In the genomic region with DNA sequence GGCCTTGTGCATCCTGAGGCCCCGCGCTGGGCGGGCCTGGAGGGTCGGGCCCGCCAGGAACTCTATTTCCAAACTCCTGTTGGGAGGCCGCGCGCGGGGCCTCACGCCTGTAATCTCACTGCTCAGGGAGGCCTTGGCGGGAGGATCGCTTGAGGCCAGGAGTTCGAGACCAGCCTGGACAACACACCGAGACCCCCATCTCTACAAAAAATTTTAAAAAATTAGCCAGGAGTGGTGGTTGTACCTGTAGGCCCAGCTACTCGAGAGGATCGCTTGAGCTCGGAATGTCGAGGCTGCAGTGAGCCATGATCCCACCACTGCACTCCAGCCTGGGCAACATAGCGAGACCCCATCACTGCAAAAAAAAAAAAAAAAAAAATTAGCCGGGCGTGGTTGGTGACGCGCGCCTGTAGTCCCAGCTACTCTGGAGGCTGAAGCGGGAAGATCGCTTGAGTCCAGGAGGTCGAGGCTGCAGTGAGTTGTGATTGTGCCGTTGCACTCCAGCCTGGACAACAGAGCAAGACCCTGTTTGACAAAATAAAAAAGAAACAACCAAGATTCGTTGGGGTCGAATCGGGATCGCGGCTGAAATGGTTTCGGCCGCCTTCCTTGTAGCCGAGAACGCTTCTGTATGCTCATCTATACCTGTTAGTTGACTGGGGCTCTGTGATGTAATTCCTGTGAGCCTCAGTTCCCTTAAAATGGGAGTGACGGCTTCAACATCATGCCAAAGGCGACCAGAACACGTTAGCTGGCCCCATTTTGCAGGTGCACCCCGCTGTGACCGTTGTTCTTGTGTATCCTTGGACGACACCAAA, we compare ENCODE assay signal across 8 cellular contexts. TPM values are rescaled to one million over a fixed set of nuclear protein-coding genes. Genes with fewer than 3 reads are reported as not detected.
DNase-seq lines count a peak whose midpoint lies in the region; ATAC-seq and TF ChIP-seq lines count a peak whose summit lies in the region.

No MANE protein-coding gene starts in this region.

- peaks cover 24% of the 10 kb centered on the region for H3K36me3 Mint-ChIP-seq in activated T-cell treated with anti-CD3 and anti-CD28 coated beads, Interleukin-2, amount 50 U/mL, for 4 hours (ENCODE audit: insufficient read depth)
- H3K36me3 Mint-ChIP-seq in type B pancreatic cell, result peaks cover 11% of the 10 kb centered on the region

- H3K9me3 Mint-ChIP-seq in activated T-cell treated with anti-CD3 and anti-CD28 coated beads, Interleukin-2, amount 50 U/mL, for 4 hours, result no peaks in the 10 kb centered on the region
- no peaks in the 10 kb centered on the region for H3K9me3 Mint-ChIP-seq in type B pancreatic cell

- no peak for TF ChIP-seq CTCF in astrocyte of the cerebellum (IDR thresholded peaks at IDR 0.05; ENCODE audit: low read depth, low read length, missing control alignments)
- TF ChIP-seq CTCF in right lobe of liver (IDR thresholded peaks at IDR 0.05), result no peak
- TF ChIP-seq CTCF in type B pancreatic cell (conservative IDR thresholded peaks at IDR 0.05), result no peak

- 24% methylated on average over 26 of the region's 43 CpGs for WGBS in right lobe of liver (ENCODE audit: insufficient coverage, low coverage, low lambda C conversion rate, missing lambda C conversion rate)

- H3K4me1 Mint-ChIP-seq in activated T-cell treated with anti-CD3 and anti-CD28 coated beads, Interleukin-2, amount 50 U/mL, for 4 hours (ENCODE audit: low read depth), result peaks cover 60% of the 10 kb centered on the region
- H3K4me1 Mint-ChIP-seq in type B pancreatic cell (ENCODE audit: unreplicated experiment), result peaks cover 44% of the 10 kb centered on the region

- H3K27ac ChIP-seq in right lobe of liver, result peak overlapping the region; percentile 93 to 99 (median 99)

- peak overlapping the region; percentile 97 for H3K4me3 Mint-ChIP-seq in activated T-cell treated with anti-CD3 and anti-CD28 coated beads, Interleukin-2, amount 50 U/mL, for 4 hours
- H3K4me3 Mint-ChIP-seq in type B pancreatic cell, result peak overlapping the region; percentile 100

- peak overlapping the region; percentile 99 for H3K27ac Mint-ChIP-seq in type B pancreatic cell

- H3K4me1 ChIP-seq in right lobe of liver, result peaks cover 0 to 54% (median 16%) of the 10 kb centered on the region in 4 donors

- no peaks in the 10 kb centered on the region for H3K9me3 ChIP-seq in right lobe of liver

- H3K4me3 ChIP-seq in astrocyte of the cerebellum (ENCODE audit: low read depth, low read length), result peak overlapping the region; percentile 70
- peak overlapping the region; percentile 77 to 99 (median 97) for H3K4me3 ChIP-seq in right lobe of liver

- in situ Hi-C loops in astrocyte of the cerebellum (cut with HindIII; ENCODE audit: low sequenced_read_pairs), result loop anchor here (5.0 kb wide), 2 partner anchors 50 to 90 kb away; a partner anchor contains a TSS

- ATAC-seq in activated T-cell treated with anti-CD3 and anti-CD28 coated beads, Interleukin-2, amount 50 U/mL, for 4 hours, result no peak
- ATAC-seq in right lobe of liver, result no peak

- H3K27me3 ChIP-seq in right lobe of liver, result no peaks in the 10 kb centered on the region

- H3K27me3 Mint-ChIP-seq in activated T-cell treated with anti-CD3 and anti-CD28 coated beads, Interleukin-2, amount 50 U/mL, for 4 hours (ENCODE audit: low read depth), result no peaks in the 10 kb centered on the region
- peaks cover 5% of the 10 kb centered on the region for H3K27me3 Mint-ChIP-seq in type B pancreatic cell

- TF ChIP-seq POLR2A in right lobe of liver (IDR thresholded peaks at IDR 0.05), result no peak

- intact Hi-C loops in right lobe of liver (cut with DNase I), result loop anchor here (5.0 to 10.0 kb wide), 2 partner anchors 35 to 78 kb away; no protein-coding TSS in a partner anchor

- H3K36me3 ChIP-seq in right lobe of liver, result peaks cover 0 to 1% (median 0%) of the 10 kb centered on the region in 4 donors

- no peak for DNase-seq in activated T-cell treated with anti-CD3 and anti-CD28 coated beads, Interleukin-2, amount 50 U/mL, for 4 hours
- DNase-seq in activated T-cell treated with anti-CD3 and anti-CD28 coated beads for 4 hours (no peak), astrocyte of the cerebellum (ENCODE audit: low read depth) (no peak), right lobe of liver (no peak), type B pancreatic cell (ENCODE audit: extremely low spot score, unreplicated experiment) (no peak), A172 (ENCODE audit: low spot score) (no peak), NCI-H1092 treated with DMSO at 0.1 percent for 48 hours (lab: John Stamatoyannopoulos, UW) (no peak)
- DNase-seq in activated CD4-positive, alpha-beta T cell treated with anti-CD3 and anti-CD28 coated beads, Interleukin-2, amount 50 U/mL, for 4 hours, result no peak

RNA-seq across cellular contexts. Expression of a gene that starts 0.6 kb away (rescaled TPM):
- total RNA-seq in activated T-cell treated with anti-CD3 and anti-CD28 coated beads, Interleukin-2, amount 50 U/mL, for 4 hours, result 100 to 1,000 TPM; 174 to 195 (median 179) TPM
- total RNA-seq in right lobe of liver (10 to 100 TPM; 14.0 to 22.1 (median 19.1) TPM), type B pancreatic cell (ENCODE audit: low replicate concordance) (95.5 and 129 TPM in 2 replicates)
- 41.1 and 42.9 TPM in 2 replicates for total RNA-seq in A172 (2014; rRNA removed; shearing (Covaris generic))

RNA-seq across cellular contexts. Expression of a gene that starts 1.1 kb away (rescaled TPM):
- 10 to 100 TPM; 69.0 to 92.2 (median 71.4) TPM for total RNA-seq in activated T-cell treated with anti-CD3 and anti-CD28 coated beads, Interleukin-2, amount 50 U/mL, for 4 hours
- total RNA-seq in right lobe of liver (10 to 100 TPM; 24.4 to 49.3 (median 28.6) TPM), type B pancreatic cell (ENCODE audit: low replicate concordance) (107 and 131 TPM in 2 replicates)
- total RNA-seq in A172 (2014; rRNA removed; shearing (Covaris generic)), result 172 and 177 TPM in 2 replicates

RNA-seq across cellular contexts. Expression of a gene that starts 11.9 kb away (rescaled TPM):
- 1 to 10 TPM; 3.9 to 9.4 (median 5.8) TPM for total RNA-seq in activated T-cell treated with anti-CD3 and anti-CD28 coated beads, Interleukin-2, amount 50 U/mL, for 4 hours
- total RNA-seq in right lobe of liver, result 1 to 10 TPM in 1 of 6 experiments, under 1 TPM in 5; 0.24 to 1.2 (median 0.59) TPM
- total RNA-seq in type B pancreatic cell (ENCODE audit: low replicate concordance), result 13.8 and 49.5 TPM in 2 replicates
- total RNA-seq in A172 (2014; rRNA removed; shearing (Covaris generic)), result 8.5 and 10.0 TPM in 2 replicates

RNA-seq across cellular contexts. Expression of a gene that starts 19.0 kb away (rescaled TPM):
- under 1 TPM; 0.63 to 0.95 (median 0.89) TPM for total RNA-seq in activated T-cell treated with anti-CD3 and anti-CD28 coated beads, Interleukin-2, amount 50 U/mL, for 4 hours
- total RNA-seq in right lobe of liver, result under 1 TPM in 3 of 6 experiments, not detected in 3; 0.28 to 0.81 (median 0.42) TPM
- total RNA-seq in type B pancreatic cell (ENCODE audit: low replicate concordance), result 0.72 TPM in 1 of 2 replicates, not detected in the other
- not detected in 2 replicates for total RNA-seq in A172 (2014; rRNA removed; shearing (Covaris generic))

RNA-seq across cellular contexts. Expression of a gene that starts 44.7 kb away (rescaled TPM):
- under 1 TPM in 1 of 3 donors, not detected in 2; 0.11 TPM for total RNA-seq in activated T-cell treated with anti-CD3 and anti-CD28 coated beads, Interleukin-2, amount 50 U/mL, for 4 hours
- total RNA-seq in right lobe of liver (under 1 TPM; 0.07 to 0.49 (median 0.36) TPM), type B pancreatic cell (ENCODE audit: low replicate concordance) (0.10 TPM in 1 of 2 replicates, not detected in the other)
- total RNA-seq in A172 (2014; rRNA removed; shearing (Covaris generic)), result 0.22 and 1.7 TPM in 2 replicates
